28 cellular contexts compared by ENCODE assay signal in genomic region chr15:89489376-89489775, GRCh38. TPM values are rescaled to one million over a fixed set of nuclear protein-coding genes. Genes with fewer than 3 reads are reported as not detected.
DNase-seq lines count a peak whose midpoint lies in the region; ATAC-seq and TF ChIP-seq lines count a peak whose summit lies in the region.
"Had no signal": no experiment of that assay in that cellular context is flagged by ENCODE, and none has a peak within 500 bp of the region (broad histone marks: within the 10 kb centered on the region; RNA-seq: fewer than 3 reads in every experiment).

No MANE protein-coding gene starts in this region.

- no peak overlapping the region for H3K27ac Mint-ChIP-seq in endodermal cell
- H3K27ac Mint-ChIP-seq: CD8-positive, alpha-beta memory T cell; HFFc6 had no signal

- DNase-seq in BE2C = peak; percentile 35
- peak; percentile 12 for DNase-seq in NCI-H1105 (lab: John Stamatoyannopoulos, UW)
- DNase-seq in NCI-H2171 treated with DMSO at 0.1 percent for 48 hours (lab: John Stamatoyannopoulos, UW) = peak; percentile 46
- peak; percentile 54 for DNase-seq in endodermal cell
- no peak for DNase-seq in HCEC 1CT
- no peak for DNase-seq in DMS 273 treated with DMSO at 0.1 percent for 48 hours (lab: John Stamatoyannopoulos, UW)
- no peak for DNase-seq in activated CD4-positive, CD25-positive, alpha-beta regulatory T cell treated with anti-CD3 and anti-CD28 coated beads, Interleukin-2, amount 50 U/mL, for 72 hours
- DNase-seq: Calu3; CD8-positive, alpha-beta memory T cell; GM23248; H7; HFFc6; KBM-7; MV-4-11; NCI-H1694 treated with DMSO at 0.1 percent for 48 hours; NCI-H2081; NCI-H524; NCI-H748 treated with DMSO at 0.1 percent for 48 hours; NK-92 treated with Interleukin-12 subunit alpha and Interleukin-12 subunit beta, amount 100 ng/mL, for 24 hours; PC-3; SJCRH30 had no signal

- ATAC-seq in HG02678 (IDR thresholded peaks at IDR 0.05; ENCODE audit: unreplicated experiment) = no peak
- ATAC-seq: A549, PC-3, Right ventricle myocardium inferior, SK-N-SH treated with all-trans-retinoic acid at 6 μM for 48 hours had no signal

- H3K4me3 Mint-ChIP-seq in endodermal cell = no peak overlapping the region
- H3K4me3 Mint-ChIP-seq: CD8-positive, alpha-beta memory T cell; HFFc6 had no signal

- H3K9me3 Mint-ChIP-seq in endodermal cell = no peaks in the 10 kb centered on the region
- H3K9me3 Mint-ChIP-seq: CD8-positive, alpha-beta memory T cell; HFFc6 had no signal

- H3K27me3 ChIP-seq in BE2C (no peaks in the 10 kb centered on the region), endodermal cell (ENCODE audit: control insufficient read depth, insufficient read depth, low read length, poor library complexity, severe bottlenecking) (peaks cover 19% of the 10 kb centered on the region)
- H3K27me3 ChIP-seq: SJCRH30 had no signal

- H3K9me3 ChIP-seq in BE2C (no peaks in the 10 kb centered on the region), endodermal cell (ENCODE audit: control insufficient read depth, low read length) (no peaks in the 10 kb centered on the region)
- H3K9me3 ChIP-seq: A549, SJCRH30 had no signal

- H3K36me3 ChIP-seq in BE2C = no peaks in the 10 kb centered on the region
- H3K36me3 ChIP-seq in endodermal cell (ENCODE audit: control insufficient read depth, insufficient read depth, low read length) = no peaks in the 10 kb centered on the region
- H3K36me3 ChIP-seq: SJCRH30 had no signal

- 78 to 94% methylated on average over 2 to 4 of the region's 4 CpGs for WGBS in endodermal cell (ENCODE audit: insufficient coverage in 1 of 2, insufficient read length in 1 of 2), 2 experiments

- TF ChIP-seq CTCF in BE2C (IDR thresholded peaks at IDR 0.05; ENCODE audit: low read depth, low read length) = no peak
- no peak for TF ChIP-seq CTCF in endodermal cell (conservative IDR thresholded peaks at IDR 0.05)

- H3K4me3 ChIP-seq in BE2C (ENCODE audit: low read depth, low read length) (no peak overlapping the region), endodermal cell (ENCODE audit: low read length) (no peak overlapping the region)
- H3K4me3 ChIP-seq: A549, GM23248, SJCRH30 had no signal

- no peaks in the 10 kb centered on the region for H3K36me3 Mint-ChIP-seq in endodermal cell (ENCODE audit: low read depth)

- H3K9ac ChIP-seq in endodermal cell (ENCODE audit: extremely low read depth, low read length, poor library complexity, severe bottlenecking) = no peak overlapping the region
- H3K9ac ChIP-seq: GM23248 had no signal

- peaks cover 45% of the 10 kb centered on the region for H3K27me3 Mint-ChIP-seq in endodermal cell (ENCODE audit: insufficient read depth)

- no peak overlapping the region for H3K27ac ChIP-seq in endodermal cell (ENCODE audit: low read depth, low read length)
- H3K27ac ChIP-seq: A549, C4-2B, GM23248, SJCRH30 had no signal

- peaks cover 3% of the 10 kb centered on the region for H3K4me1 Mint-ChIP-seq in endodermal cell

- no peaks in the 10 kb centered on the region for H3K4me1 ChIP-seq in BE2C
- no peaks in the 10 kb centered on the region for H3K4me1 ChIP-seq in endodermal cell (ENCODE audit: control insufficient read depth, insufficient read depth, low read length)
- H3K4me1 ChIP-seq: A549, SJCRH30 had no signal

RNA-seq across cellular contexts. Expression of gene RHCG, which starts 7.0 kb away (rescaled TPM):
- polyA plus RNA-seq in BE2C (2012; ENCODE audit: insufficient read depth, insufficient read length, low read depth) = not detected
- not detected for total RNA-seq in endodermal cell
- polyA plus RNA-seq in endodermal cell (2013, experiment 1 of 2) = 0.11 TPM
- not detected for polyA plus RNA-seq in endodermal cell (2013, experiment 2 of 2)
- total RNA-seq: CD8-positive, alpha-beta memory T cell; GM23248; H7; HFFc6; LHCN-M2; MCF 10A; PC-3; Right ventricle myocardium inferior; SJCRH30 had no signal
- polyA plus RNA-seq: CD8-positive, alpha-beta memory T cell; GM23248 had no signal

Comparison
In these comparisons a context has a peak if more than half of its experiments do, and no peak if none do; other contexts are left out.
1. DNase-seq: peak in BE2C (single experiment), NCI-H1105 (single experiment), NCI-H2171 treated with DMSO at 0.1 percent for 48 hours (single experiment) and endodermal cell (single experiment); none in HCEC 1CT (single experiment), DMS 273 treated with DMSO at 0.1 percent for 48 hours (single experiment) and activated CD4-positive, CD25-positive, alpha-beta regulatory T cell treated with anti-CD3 and anti-CD28 coated beads, Interleukin-2, amount 50 U/mL, for 72 hours (single experiment).